16 cellular contexts compared by ENCODE assay signal in the genomic region with DNA sequence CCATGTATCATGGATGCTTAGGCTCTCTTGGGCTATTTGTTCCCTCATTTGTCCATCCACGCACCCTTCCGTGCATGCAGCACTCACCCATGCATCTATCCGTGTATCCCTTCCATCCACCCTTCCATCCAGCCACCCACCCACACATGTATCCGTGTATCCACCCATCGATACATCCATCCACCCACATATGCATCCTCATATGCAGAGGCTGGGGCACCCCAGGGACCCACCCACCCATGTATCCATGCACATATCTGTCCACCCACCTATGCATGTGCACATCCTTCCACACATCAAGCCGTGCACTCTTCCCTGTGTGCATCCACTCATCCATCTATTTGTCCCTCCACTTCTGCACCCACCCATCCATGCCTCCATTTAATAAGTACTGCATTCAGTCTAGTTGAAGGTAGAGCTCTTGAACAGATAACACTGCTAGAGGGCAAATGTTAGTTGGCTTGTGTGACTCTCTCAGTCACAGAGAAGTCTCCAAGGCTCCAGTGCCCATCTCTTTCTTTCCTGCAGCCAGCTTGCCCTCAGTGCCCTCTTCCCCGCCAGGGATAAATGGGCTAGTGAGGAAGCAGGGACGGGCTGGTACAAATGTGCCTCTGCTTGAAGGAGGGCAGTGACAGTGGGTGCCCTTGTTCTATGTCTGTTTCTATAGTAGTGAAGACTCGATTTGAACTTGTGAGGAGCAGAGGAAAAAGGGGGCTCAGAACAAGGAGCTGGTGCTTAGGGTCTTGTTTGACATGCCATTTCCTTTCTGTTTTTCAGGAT.
DNase-seq lines count a peak whose midpoint lies in the region; ATAC-seq and TF ChIP-seq lines count a peak whose summit lies in the region.
"Had no signal": no experiment of that assay in that cellular context is flagged by ENCODE, and none has a peak within 500 bp of the region (broad histone marks: within the 10 kb centered on the region; RNA-seq: fewer than 3 reads in every experiment).

No MANE protein-coding gene starts in this region.

- peak overlapping the region; percentile 78 for H3K4me3 Mint-ChIP-seq in activated CD4-positive, alpha-beta T cell treated with anti-CD3 and anti-CD28 coated beads for 36 hours
- H3K4me3 Mint-ChIP-seq in GM23338 (peak overlapping the region; percentile 52), nephron (peak overlapping the region; percentile 51 to 88 (median 78)), MCF 10A (ENCODE audit: unreplicated experiment) (no peak overlapping the region)
- peak overlapping the region; percentile 87 for H3K4me3 Mint-ChIP-seq in activated naive CD8-positive, alpha-beta T cell treated with anti-CD3 and anti-CD28 coated beads for 36 hours

- peaks cover 22% of the 10 kb centered on the region for H3K27me3 ChIP-seq in GM23338 (ENCODE audit: insufficient read depth)
- H3K27me3 ChIP-seq: uterus had no signal

- H3K4me1 ChIP-seq in GM23338 (ENCODE audit: insufficient read depth), result peaks cover 7% of the 10 kb centered on the region; the same call in 1 of the 2 replicates
- H3K4me1 ChIP-seq: uterus had no signal

- TF ChIP-seq CTCF in GM23338 (conservative IDR thresholded peaks at IDR 0.05; ENCODE audit: low read depth in 2 of 2) (no peak), nephron (IDR thresholded peaks at IDR 0.05; ENCODE audit: unreplicated experiment in 3 of 3) (no peak), MCF 10A (IDR thresholded peaks at IDR 0.05; ENCODE audit: unreplicated experiment) (no peak)

- no peaks in the 10 kb centered on the region for H3K36me3 ChIP-seq in GM23338 (ENCODE audit: insufficient read depth)
- H3K36me3 ChIP-seq: uterus had no signal

- H2AFZ ChIP-seq in GM23338, result no peak overlapping the region

- no peaks in the 10 kb centered on the region for H3K9me3 Mint-ChIP-seq in activated CD4-positive, alpha-beta T cell treated with anti-CD3 and anti-CD28 coated beads for 36 hours (ENCODE audit: low read depth)
- peaks cover 2% of the 10 kb centered on the region; the same call in 1 of the 3 replicates for H3K9me3 Mint-ChIP-seq in GM23338
- H3K9me3 Mint-ChIP-seq in activated naive CD8-positive, alpha-beta T cell treated with anti-CD3 and anti-CD28 coated beads for 36 hours, result no peaks in the 10 kb centered on the region
- H3K9me3 Mint-ChIP-seq in nephron, result no peaks in the 10 kb centered on the region
- H3K9me3 Mint-ChIP-seq in MCF 10A (ENCODE audit: unreplicated experiment), result no peaks in the 10 kb centered on the region
- H3K9me3 Mint-ChIP-seq: stimulated activated memory B cell treated with anti-CD40 and anti-IgM and Interleukin-4, amounts not matched to agents 10 μg/mL and 1 μg/mL and 100 μg/mL, for 72 hours had no signal

- no peak overlapping the region for H3K4me3 ChIP-seq in GM23338
- H3K4me3 ChIP-seq: uterus had no signal

- H4K20me1 ChIP-seq in GM23338 (replicated peaks; ENCODE audit: insufficient read depth), result no peaks in the 10 kb centered on the region; the same call in 1 of the 2 replicates

- peaks cover 18% of the 10 kb centered on the region for H3K36me3 Mint-ChIP-seq in activated CD4-positive, alpha-beta T cell treated with anti-CD3 and anti-CD28 coated beads for 36 hours (ENCODE audit: low read depth)
- peaks cover 38% of the 10 kb centered on the region for H3K36me3 Mint-ChIP-seq in GM23338 (ENCODE audit: low read depth)
- peaks cover 27% of the 10 kb centered on the region for H3K36me3 Mint-ChIP-seq in activated naive CD8-positive, alpha-beta T cell treated with anti-CD3 and anti-CD28 coated beads for 36 hours
- H3K36me3 Mint-ChIP-seq in nephron (ENCODE audit: low read depth), result peaks cover 14% of the 10 kb centered on the region
- H3K36me3 Mint-ChIP-seq in MCF 10A (ENCODE audit: insufficient read depth, unreplicated experiment), result peaks cover 11% of the 10 kb centered on the region

- no peak overlapping the region for H3K4me2 ChIP-seq in GM23338

- POLR2A ChIA-PET in activated CD4-positive, alpha-beta T cell treated with anti-CD3 and anti-CD28 coated beads for 36 hours (lab: Charles Lee), result interaction anchor here (0.6 to 1.0 kb wide), 2 partner anchors 10 to 15 kb away, joined by 3 to 8 read pairs; no protein-coding TSS in a partner anchor
- POLR2A ChIA-PET in MCF 10A (lab: Yijun Ruan, JAX), result interaction anchor here (0.5 to 0.6 kb wide), 2 partner anchors 40 to 328 kb away, joined by 3 to 4 read pairs; no protein-coding TSS in a partner anchor

- no peak for DNase-seq in activated CD4-positive, alpha-beta T cell treated with anti-CD3 and anti-CD28 coated beads for 36 hours
- DNase-seq in activated CD4-positive, alpha-beta T cell treated with anti-CD3 and anti-CD28 coated beads, Interleukin-2, amount 50 U/mL, for 48 hours, result no peak
- DNase-seq in GM23338 (ENCODE audit: low spot score), result no peak
- no peak for DNase-seq in activated naive CD8-positive, alpha-beta T cell treated with anti-CD3 and anti-CD28 coated beads for 36 hours
- no peak for DNase-seq in NCI-H1436 treated with DMSO at 0.1 percent for 48 hours (lab: John Stamatoyannopoulos, UW)
- DNase-seq in MCF 10A (ENCODE audit: unreplicated experiment), result no peak
- DNase-seq: IMR-90; NCI-H1092; NCI-H2171 treated with DMSO at 0.1 percent for 48 hours; NK-92 treated with Interleukin-12 subunit alpha and Interleukin-12 subunit beta, amount 100 ng/mL, for 24 hours; SHP77; stimulated activated CD4-positive, alpha-beta T cell treated with anti-CD3 and anti-CD28 coated beads, Interleukin-4, amount 100 ng/mL, for 24 hours had no signal

- no peaks in the 10 kb centered on the region for H3F3A ChIP-seq in GM23338 (replicated peaks; ENCODE audit: low read depth)

- peaks cover 17% of the 10 kb centered on the region for H3K4me1 Mint-ChIP-seq in activated CD4-positive, alpha-beta T cell treated with anti-CD3 and anti-CD28 coated beads for 36 hours
- H3K4me1 Mint-ChIP-seq in GM23338 (peaks cover 3% of the 10 kb centered on the region; the same call in 2 of the 3 replicates), nephron (peaks cover 12% of the 10 kb centered on the region), MCF 10A (ENCODE audit: insufficient read depth, unreplicated experiment) (no peaks in the 10 kb centered on the region)
- H3K4me1 Mint-ChIP-seq in activated naive CD8-positive, alpha-beta T cell treated with anti-CD3 and anti-CD28 coated beads for 36 hours, result peaks cover 23% of the 10 kb centered on the region

- H3K27ac Mint-ChIP-seq in activated CD4-positive, alpha-beta T cell treated with anti-CD3 and anti-CD28 coated beads for 36 hours, result peak overlapping the region; percentile 32
- H3K27ac Mint-ChIP-seq in GM23338, result no peak overlapping the region
- peak overlapping the region; percentile 6 for H3K27ac Mint-ChIP-seq in activated naive CD8-positive, alpha-beta T cell treated with anti-CD3 and anti-CD28 coated beads for 36 hours
- peak overlapping the region in 2 of 3 experiments; percentile 39 to 53 for H3K27ac Mint-ChIP-seq in nephron
- H3K27ac Mint-ChIP-seq in MCF 10A (ENCODE audit: low read depth, unreplicated experiment), result no peak overlapping the region

- H3K9me2 ChIP-seq in GM23338 (ENCODE audit: insufficient read depth), result no peaks in the 10 kb centered on the region

- no peaks in the 10 kb centered on the region for H3K27me3 Mint-ChIP-seq in activated CD4-positive, alpha-beta T cell treated with anti-CD3 and anti-CD28 coated beads for 36 hours
- H3K27me3 Mint-ChIP-seq in GM23338 (ENCODE audit: insufficient read depth, low read depth, poor library complexity) (peaks cover 16% of the 10 kb centered on the region), nephron (ENCODE audit: low read depth) (peaks cover 15% of the 10 kb centered on the region), MCF 10A (ENCODE audit: insufficient read depth, unreplicated experiment) (no peaks in the 10 kb centered on the region)
- H3K27me3 Mint-ChIP-seq in activated naive CD8-positive, alpha-beta T cell treated with anti-CD3 and anti-CD28 coated beads for 36 hours, result no peaks in the 10 kb centered on the region
- H3K27me3 Mint-ChIP-seq: stimulated activated memory B cell treated with anti-CD40 and anti-IgM and Interleukin-4, amounts not matched to agents 10 μg/mL and 1 μg/mL and 100 μg/mL, for 72 hours had no signal

- CTCF ChIA-PET in activated CD4-positive, alpha-beta T cell treated with anti-CD3 and anti-CD28 coated beads for 36 hours (lab: Charles Lee), result interaction anchor here (1.4 kb wide), 1 partner anchor 9 kb away, joined by 5 read pairs; no protein-coding TSS in a partner anchor
- CTCF ChIA-PET in MCF 10A (lab: Yijun Ruan, JAX), result interaction anchor here (1.0 kb wide), 1 partner anchor 16 kb away, joined by 4 read pairs; no protein-coding TSS in a partner anchor

- no peak overlapping the region for H3K27ac ChIP-seq in GM23338 (ENCODE audit: low read depth)

- BruUV-seq in MCF 10A (replicated peaks; lab: Mats Ljungman, UMichigan), result no TSS peak

- intact Hi-C loops in activated CD4-positive, alpha-beta T cell treated with anti-CD3 and anti-CD28 coated beads for 36 hours (cut with DNase I, micrococcal nuclease), result loop anchor here (5.0 kb wide), 5 partner anchors 61 to 336 kb away; partner anchors contain the start of genes EMILIN2 (in 1 of the 2), METTL4 (in 1 of the 2), NDC80 (in 1 of the 2) and SMCHD1 (in 1 of the 2)
- intact Hi-C loops in MCF 10A (cut with micrococcal nuclease), result no loop called here

- no peak for ATAC-seq in activated CD4-positive, alpha-beta T cell treated with anti-CD3 and anti-CD28 coated beads for 36 hours
- ATAC-seq in GM23338 (no peak), HG02852 (IDR thresholded peaks at IDR 0.05; ENCODE audit: unreplicated experiment) (no peak)
- ATAC-seq: stimulated activated memory B cell treated with anti-CD40 and anti-IgM and Interleukin-4, amounts not matched to agents 10 μg/mL and 1 μg/mL and 100 μg/mL, for 72 hours had no signal

- H3K79me2 ChIP-seq in GM23338 (replicated peaks; ENCODE audit: insufficient read depth), result no peaks in the 10 kb centered on the region

TF ChIP-seq in GM23338, 12 proteins besides CTCF, POLR2A, EP300 and RAD21 (continues in another document):
- TF ChIP-seq STAT1 (IDR thresholded peaks at IDR 0.05; ENCODE audit: unreplicated experiment) (no peak), EZH2 (IDR thresholded peaks at IDR 0.05; ENCODE audit: low read depth, unreplicated experiment) (no peak), ETS1 (IDR thresholded peaks at IDR 0.05) (no peak)

Comparison
In these comparisons a context has a peak if more than half of its experiments do, and no peak if none do; other contexts are left out.
1. H3K27ac Mint-ChIP-seq: peak in activated CD4-positive, alpha-beta T cell treated with anti-CD3 and anti-CD28 coated beads for 36 hours (single experiment), activated naive CD8-positive, alpha-beta T cell treated with anti-CD3 and anti-CD28 coated beads for 36 hours (single experiment) and nephron (2 of 3); none in GM23338 (single experiment) and MCF 10A (single experiment).